ENCODE assay signal across 13 cellular contexts in genomic region chr4:185020293-185020808, GRCh38. TPM values are rescaled to one million over a fixed set of nuclear protein-coding genes. Genes with fewer than 3 reads are reported as not detected.
A peak's percentile ranks its signal among the peaks of the same experiment; 100 is the strongest.
DNase-seq lines count a peak whose midpoint lies in the region; ATAC-seq and TF ChIP-seq lines count a peak whose summit lies in the region.
"Had no signal": no experiment of that assay in that cellular context is flagged by ENCODE, and none has a peak within 500 bp of the region (broad histone marks: within the 10 kb centered on the region; RNA-seq: fewer than 3 reads in every experiment).

No MANE protein-coding gene starts in this region.

- no peaks in the 10 kb centered on the region for H3K9me2 ChIP-seq in PC-9 (ENCODE audit: insufficient read depth)

- H4K20me1 ChIP-seq in PC-9 (ENCODE audit: insufficient read depth), result no peaks in the 10 kb centered on the region

- ATAC-seq in upper lobe of left lung (ENCODE audit: low FRiP score in 2 of 2), result no peak
- no peak for ATAC-seq in GM19328 (IDR thresholded peaks at IDR 0.05; ENCODE audit: unreplicated experiment)

- no TSS peak for BruUV-seq in PC-9 (replicated peaks; lab: Mats Ljungman, UMichigan)

- CTCF ChIA-PET in PC-9 (lab: Charles Lee), result no interaction called here

- H2AFZ ChIP-seq in PC-9, result no peak overlapping the region

- H3K27me3 ChIP-seq in cardiac muscle cell, result peaks cover 100% of the 10 kb centered on the region
- H3K27me3 ChIP-seq in adrenal gland, result peaks cover 71% of the 10 kb centered on the region
- peaks cover 0 to 54% (median 30%) of the 10 kb centered on the region in 4 donors for H3K27me3 ChIP-seq in upper lobe of left lung
- peaks cover 8% of the 10 kb centered on the region; the same call in 1 of the 2 replicates for H3K27me3 ChIP-seq in PC-9 (ENCODE audit: insufficient read depth, low read depth)

- no peak for TF ChIP-seq CTCF in cardiac muscle cell (IDR thresholded peaks at IDR 0.05; ENCODE audit: low read depth, low read length)
- no peak for TF ChIP-seq CTCF in adrenal gland (IDR thresholded peaks at IDR 0.05)
- no peak for TF ChIP-seq CTCF in upper lobe of left lung (IDR thresholded peaks at IDR 0.05)
- TF ChIP-seq CTCF in PC-9 (conservative IDR thresholded peaks at IDR 0.05), result no peak

- intact Hi-C loops in cardiac septum (cut with DNase I) (no loop called here), adrenal gland (cut with DNase I) (no loop called here), PC-9 (cut with micrococcal nuclease; ENCODE audit: unreplicated experiment) (no loop called here)

- peak overlapping the region; percentile 21 for H3K4me3 ChIP-seq in cardiac muscle cell
- H3K4me3 ChIP-seq in adrenal gland, result no peak overlapping the region
- H3K4me3 ChIP-seq in iPS-18c (ENCODE audit: insufficient read depth, low read depth, low read length), result peak overlapping the region; percentile 45
- peak overlapping the region in 3 of 4 donors; percentile 11 to 21 (median 18) for H3K4me3 ChIP-seq in upper lobe of left lung
- H3K4me3 ChIP-seq in PC-9, result no peak overlapping the region
- H3K4me3 ChIP-seq: smooth muscle cell had no signal

- WGBS in adrenal gland, 4 donors, result 1 to 2% (median 2%) methylated on average over 27 to 48 of the region's 48 CpGs; no CpG with 5 or more reads in 1 of the 4 donors
- 0 to 5% methylated on average over 5 to 35 of the region's 48 CpGs for WGBS in upper lobe of left lung, 2 donors

- H3K4me2 ChIP-seq in PC-9, result no peak overlapping the region
- H3K4me2 ChIP-seq: smooth muscle cell had no signal

- H3K36me3 ChIP-seq in cardiac muscle cell, result no peaks in the 10 kb centered on the region
- no peaks in the 10 kb centered on the region for H3K36me3 ChIP-seq in adrenal gland (replicated peaks in 1 of 2)
- H3K36me3 ChIP-seq in upper lobe of left lung, result no peaks in the 10 kb centered on the region
- no peaks in the 10 kb centered on the region for H3K36me3 ChIP-seq in PC-9 (ENCODE audit: low read depth)
- H3K36me3 ChIP-seq: BE2C had no signal

- TF ChIP-seq POLR2A in adrenal gland (IDR thresholded peaks at IDR 0.05) (no peak), upper lobe of left lung (IDR thresholded peaks at IDR 0.05) (no peak)

- peaks cover 22% of the 10 kb centered on the region for H3K4me1 ChIP-seq in cardiac muscle cell (ENCODE audit: low read depth)
- H3K4me1 ChIP-seq in adrenal gland (replicated peaks in 1 of 2), result peaks cover 0 to 12% of the 10 kb centered on the region in 2 donors
- H3K4me1 ChIP-seq in upper lobe of left lung, result peaks cover 12 to 56% (median 27%) of the 10 kb centered on the region in 4 donors
- no peaks in the 10 kb centered on the region for H3K4me1 ChIP-seq in PC-9 (replicated peaks; ENCODE audit: insufficient read depth)
- H3K4me1 ChIP-seq: BE2C had no signal

- H3K9me3 ChIP-seq in cardiac muscle cell (ENCODE audit: low read depth) (no peaks in the 10 kb centered on the region), adrenal gland (replicated peaks in 1 of 3) (no peaks in the 10 kb centered on the region), iPS-18c (ENCODE audit: control insufficient read depth, insufficient read depth, low read length) (no peaks in the 10 kb centered on the region), upper lobe of left lung (no peaks in the 10 kb centered on the region), PC-9 (ENCODE audit: insufficient read depth, low read depth) (no peaks in the 10 kb centered on the region)
- H3K9me3 ChIP-seq: BE2C had no signal

- DNase-seq in cardiac muscle cell (ENCODE audit: low read depth in 1 of 2, low spot score in 1 of 2) (peak in 1 of 2 donors; percentile 35), cardiac septum (ENCODE audit: low spot score) (no peak), adrenal gland (peak in 4 of 7 donors; percentile 4 to 42 (median 19)), upper lobe of left lung (peak in 1 of 2 donors; percentile 83), PC-9 (no peak), NCI-H1436 (lab: John Stamatoyannopoulos, UW) (no peak)
- DNase-seq: activated B cell treated with CpG ODN at 0.5 μM for 24 hours; BE2C; stimulated activated naive CD4-positive, alpha-beta T cell had no signal

- no peaks in the 10 kb centered on the region for H3K79me2 ChIP-seq in PC-9 (ENCODE audit: low read depth)

- no peak overlapping the region for H3K27ac ChIP-seq in cardiac muscle cell
- no peak overlapping the region for H3K27ac ChIP-seq in adrenal gland
- H3K27ac ChIP-seq in upper lobe of left lung, result no peak overlapping the region
- no peak overlapping the region for H3K27ac ChIP-seq in PC-9

- no peaks in the 10 kb centered on the region for H3F3A ChIP-seq in PC-9 (ENCODE audit: insufficient read depth, low read depth)

- TF ChIP-seq EP300 in upper lobe of left lung (IDR thresholded peaks at IDR 0.05), result no peak

- POLR2A ChIA-PET in PC-9 (lab: Charles Lee; ENCODE audit: unreplicated experiment), result no interaction called here

RNA-seq across cellular contexts. Expression of gene HELT, which starts 2.1 kb away (rescaled TPM):
- total RNA-seq in cardiac muscle cell (not detected in 2 replicates), cardiac septum (not detected), adrenal gland (not detected), upper lobe of left lung (1 to 10 TPM in 2 of 6 donors, not detected in 4; 1.3 to 1.6 TPM), PC-9 (2021) (not detected in 2 replicates)
- polyA plus RNA-seq in cardiac muscle cell (not detected in 2 replicates), adrenal gland (not detected)
- total RNA-seq: activated B cell treated with CpG ODN at 0.5 μM for 24 hours, LHCN-M2, smooth muscle cell had no signal
- polyA plus RNA-seq: smooth muscle cell had no signal

Comparison
In these comparisons a context has a peak if more than half of its experiments do, and no peak if none do; other contexts are left out.
1. DNase-seq: peak in adrenal gland (4 of 7); none in cardiac septum (single experiment), PC-9 (0 of 2) and NCI-H1436 (single experiment).
2. H3K4me3 ChIP-seq: peak in cardiac muscle cell (single experiment), iPS-18c (single experiment) and upper lobe of left lung (3 of 4); none in adrenal gland (0 of 4) and PC-9 (single experiment).